In the genomic region with DNA sequence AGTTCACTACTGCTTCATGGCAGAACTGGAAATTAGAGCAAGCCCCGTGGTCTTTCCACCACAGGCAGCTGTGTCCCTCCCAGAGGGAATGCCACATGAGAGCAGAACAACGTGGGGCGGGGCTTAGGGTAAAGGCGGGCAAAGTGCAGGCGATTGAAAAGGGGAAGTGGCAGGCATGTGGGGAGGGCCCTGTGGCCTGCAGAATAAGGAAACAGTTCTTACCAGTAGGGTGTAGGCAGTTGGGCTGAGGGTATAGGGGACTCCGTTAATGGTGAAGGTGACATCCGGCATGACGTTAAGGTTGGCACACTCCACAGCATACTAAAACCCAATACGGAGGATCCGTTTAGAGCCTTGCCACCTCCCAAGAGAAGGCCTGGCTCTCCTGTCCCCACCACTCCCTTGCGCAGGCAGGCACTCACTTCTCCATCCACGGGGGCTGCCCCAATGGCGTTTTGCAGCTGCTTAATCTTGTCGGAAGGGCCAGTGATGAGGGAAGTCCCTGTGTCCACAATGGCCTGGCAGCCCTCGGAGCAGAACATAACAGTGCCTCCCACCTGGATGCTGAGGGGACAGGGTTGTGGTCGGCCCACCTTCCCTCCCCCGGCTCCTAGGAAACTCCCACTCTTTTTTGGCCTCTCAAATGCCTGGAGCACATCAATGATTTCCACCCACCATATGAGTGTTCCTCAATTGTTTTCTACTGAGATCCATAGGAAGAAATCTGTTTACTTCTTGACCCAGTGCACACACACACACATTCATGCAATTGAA, we compare ENCODE assay signal across 8 cellular contexts. TPM values are rescaled to one million over a fixed set of nuclear protein-coding genes. Genes with fewer than 3 reads are reported as not detected.
DNase-seq lines count a peak whose midpoint lies in the region; ATAC-seq and TF ChIP-seq lines count a peak whose summit lies in the region.

No MANE protein-coding gene starts in this region.

- in situ Hi-C loops in G401 (cut with HindIII; ENCODE audit: low sequenced_read_pairs): no loop called here

- peaks cover 18 to 30% (median 25%) of the 10 kb centered on the region in 4 donors for H3K4me1 Mint-ChIP-seq in naive thymus-derived CD8-positive, alpha-beta T cell
- H3K4me1 Mint-ChIP-seq in HFFc6 (ENCODE audit: low read depth): no peaks in the 10 kb centered on the region

- no peak overlapping the region for H3K4me3 ChIP-seq in NB4 (ENCODE audit: low read depth, low read length)

- TF ChIP-seq POLR2A in NB4 (IDR thresholded peaks at IDR 0.05; ENCODE audit: extremely low read depth, insufficient read length): peak; percentile 60

- no peaks in the 10 kb centered on the region for H3K27me3 Mint-ChIP-seq in naive thymus-derived CD8-positive, alpha-beta T cell
- H3K27me3 Mint-ChIP-seq in HFFc6 (ENCODE audit: insufficient read depth): peaks cover 36% of the 10 kb centered on the region

- no peak for TF ChIP-seq CTCF in NB4 (IDR thresholded peaks at IDR 0.05; ENCODE audit: low read depth, low read length)
- TF ChIP-seq CTCF in HFFc6 (IDR thresholded peaks at IDR 0.05): no peak

- peak; percentile 97 for ATAC-seq in HG02642 (IDR thresholded peaks at IDR 0.05; ENCODE audit: poor library complexity, unreplicated experiment)
- peak; percentile 98 to 99 for ATAC-seq in naive thymus-derived CD8-positive, alpha-beta T cell

- peak; percentile 29 for DNase-seq in DMS53 (lab: John Stamatoyannopoulos, UW)
- DNase-seq in DMS53 treated with DMSO at 0.1 percent for 48 hours (lab: John Stamatoyannopoulos, UW; ENCODE audit: unreplicated experiment): no peak
- DNase-seq in NB4 (ENCODE audit: low read depth): peak; percentile 99
- peak in 33 of 56 donors; percentile 11 to 74 (median 34) for DNase-seq in amygdala (lab: John Stamatoyannopoulos, UW)
- DNase-seq in naive thymus-derived CD8-positive, alpha-beta T cell: peak in 9 of 10 donors; percentile 6 to 74 (median 52)
- DNase-seq in HFFc6: no peak
- DNase-seq in G401 (ENCODE audit: low spot score): no peak

- POLR2A ChIA-PET in naive thymus-derived CD8-positive, alpha-beta T cell (lab: Charles Lee): no interaction called here

- no peaks in the 10 kb centered on the region for H3K9me3 Mint-ChIP-seq in naive thymus-derived CD8-positive, alpha-beta T cell
- no peaks in the 10 kb centered on the region for H3K9me3 Mint-ChIP-seq in HFFc6

- H3K36me3 Mint-ChIP-seq in naive thymus-derived CD8-positive, alpha-beta T cell: no peaks in the 10 kb centered on the region
- H3K36me3 Mint-ChIP-seq in HFFc6 (ENCODE audit: low read depth): no peaks in the 10 kb centered on the region

- H3K4me3 Mint-ChIP-seq in naive thymus-derived CD8-positive, alpha-beta T cell: peak overlapping the region; percentile 26 to 83 (median 71)
- H3K4me3 Mint-ChIP-seq in HFFc6: no peak overlapping the region

- H3K27ac Mint-ChIP-seq in naive thymus-derived CD8-positive, alpha-beta T cell: peak overlapping the region in 8 of 10 donors; percentile 2 to 90 (median 43)
- no peak overlapping the region for H3K27ac Mint-ChIP-seq in HFFc6

RNA-seq across cellular contexts. Expression of a gene that starts 9.1 kb away (rescaled TPM):
- total RNA-seq in naive thymus-derived CD8-positive, alpha-beta T cell: not detected
- not detected for polyA plus RNA-seq in naive thymus-derived CD8-positive, alpha-beta T cell
- 1 to 10 TPM; 2.6 to 6.6 (median 5.3) TPM for total RNA-seq in HFFc6 (2021; fragmentation: NEBNext Ultra II Directional; extraction: Animal tissue kit (Norgen Biotek cat#: 25700))
- 0.85 TPM in 1 of 2 replicates, not detected in the other for total RNA-seq in G401 (2014; rRNA removed; shearing (Covaris generic))

RNA-seq across cellular contexts. Expression of a gene that starts 11.4 kb away (rescaled TPM):
- not detected for total RNA-seq in naive thymus-derived CD8-positive, alpha-beta T cell
- polyA plus RNA-seq in naive thymus-derived CD8-positive, alpha-beta T cell: not detected
- total RNA-seq in HFFc6 (2021; fragmentation: NEBNext Ultra II Directional; extraction: Animal tissue kit (Norgen Biotek cat#: 25700)): not detected
- not detected in 2 replicates for total RNA-seq in G401 (2014; rRNA removed; shearing (Covaris generic))

RNA-seq across cellular contexts. Expression of a gene that starts 40.7 kb away (rescaled TPM):
- total RNA-seq in naive thymus-derived CD8-positive, alpha-beta T cell: under 1 TPM in 1 of 2 experiments, not detected in 1; 0.52 TPM
- not detected for polyA plus RNA-seq in naive thymus-derived CD8-positive, alpha-beta T cell
- not detected for total RNA-seq in HFFc6 (2021; fragmentation: NEBNext Ultra II Directional; extraction: Animal tissue kit (Norgen Biotek cat#: 25700))
- not detected in 2 replicates for total RNA-seq in G401 (2014; rRNA removed; shearing (Covaris generic))

Comparison
In these comparisons a context has a peak if more than half of its experiments do, and no peak if none do; other contexts are left out.
1. DNase-seq: peak in DMS53 (single experiment), NB4 (single experiment), amygdala (33 of 56) and naive thymus-derived CD8-positive, alpha-beta T cell (9 of 10); none in DMS53 treated with DMSO at 0.1 percent for 48 hours (single experiment), HFFc6 (single experiment) and G401 (single experiment).